Comparison of ENCODE assay signal across 14 cellular contexts in genomic region chr11:125465701-125466100, GRCh38. TPM values are rescaled to one million over a fixed set of nuclear protein-coding genes. Genes with fewer than 3 reads are reported as not detected.
A peak's percentile ranks its signal among the peaks of the same experiment; 100 is the strongest.
DNase-seq lines count a peak whose midpoint lies in the region; ATAC-seq and TF ChIP-seq lines count a peak whose summit lies in the region.
"Had no signal": no experiment of that assay in that cellular context is flagged by ENCODE, and none has a peak within 500 bp of the region (broad histone marks: within the 10 kb centered on the region; RNA-seq: fewer than 3 reads in every experiment).

No MANE protein-coding gene starts in this region.

- H3K27me3 Mint-ChIP-seq in neural progenitor cell (ENCODE audit: insufficient read depth, low read depth), result peaks cover 3% of the 10 kb centered on the region

- intact Hi-C loops in dorsolateral prefrontal cortex (cut with DNase I), result no loop called here

- no peak overlapping the region for H3K27ac Mint-ChIP-seq in neural progenitor cell
- H3K27ac Mint-ChIP-seq: CD14-positive monocyte; CD8-positive, alpha-beta T cell had no signal

- H4K20me1 ChIP-seq in neural progenitor cell (ENCODE audit: low read depth), result peaks cover 17% of the 10 kb centered on the region

- DNase-seq in dorsolateral prefrontal cortex (no peak), neural progenitor cell (ENCODE audit: low spot score) (no peak), NK-92 (lab: John Stamatoyannopoulos, UW; ENCODE audit: unreplicated experiment) (no peak), KG1 (lab: John Stamatoyannopoulos, UW) (no peak), NCI-H748 treated with DMSO at 0.1 percent for 48 hours (lab: John Stamatoyannopoulos, UW) (no peak)
- DNase-seq: CD8-positive, alpha-beta T cell; COR-L47; DMS53; GF-D8 had no signal

- peaks cover 4% of the 10 kb centered on the region for H3F3A ChIP-seq in neural progenitor cell (ENCODE audit: low read depth)

- H3K36me3 ChIP-seq in neural progenitor cell, result no peaks in the 10 kb centered on the region

- no peaks in the 10 kb centered on the region for H3K27me3 ChIP-seq in dorsolateral prefrontal cortex
- H3K27me3 ChIP-seq in neural progenitor cell, result no peaks in the 10 kb centered on the region

- no peak overlapping the region for H3K4me3 Mint-ChIP-seq in neural progenitor cell
- H3K4me3 Mint-ChIP-seq: CD14-positive monocyte; CD8-positive, alpha-beta T cell; IgD-negative memory B cell had no signal

- ATAC-seq in GM18907 (IDR thresholded peaks at IDR 0.05; ENCODE audit: unreplicated experiment), result no peak
- ATAC-seq: A549; CD8-positive, alpha-beta T cell had no signal

- peak overlapping the region; percentile 20 for H3K4me2 ChIP-seq in neural progenitor cell
- H3K4me2 ChIP-seq: A549 had no signal

- peaks cover 20% of the 10 kb centered on the region for H3K4me1 Mint-ChIP-seq in neural progenitor cell
- H3K4me1 Mint-ChIP-seq: CD14-positive monocyte, IgD-negative memory B cell had no signal

- no peak overlapping the region for H3K9ac ChIP-seq in neural progenitor cell

- H2AFZ ChIP-seq in neural progenitor cell (replicated peaks), result no peak overlapping the region

- H3K9me3 ChIP-seq in neural progenitor cell (ENCODE audit: low read depth), result no peaks in the 10 kb centered on the region
- H3K9me3 ChIP-seq: A549 had no signal

- peak overlapping the region; percentile 49 for H3K27ac ChIP-seq in angular gyrus (ENCODE audit: low read depth, low read length)
- H3K27ac ChIP-seq in dorsolateral prefrontal cortex, result peak overlapping the region in 58 of 59 donors; percentile 1 to 100 (median 84)
- H3K27ac ChIP-seq in neural progenitor cell, result peak overlapping the region; percentile 39
- H3K27ac ChIP-seq: A549 had no signal

- H3K79me2 ChIP-seq in neural progenitor cell (ENCODE audit: low read depth), result peaks cover 3% of the 10 kb centered on the region

- H3K4me3 ChIP-seq in dorsolateral prefrontal cortex (peak overlapping the region in 3 of 59 donors; percentile 1 to 26 (median 12)), neural progenitor cell (no peak overlapping the region)
- H3K4me3 ChIP-seq: A549 had no signal

- H3K9me3 Mint-ChIP-seq in neural progenitor cell, result no peaks in the 10 kb centered on the region
- H3K9me3 Mint-ChIP-seq: CD14-positive monocyte; CD8-positive, alpha-beta T cell; IgD-negative memory B cell had no signal

- H3K4me1 ChIP-seq in neural progenitor cell, result peaks cover 11% of the 10 kb centered on the region

- H3K36me3 Mint-ChIP-seq in neural progenitor cell, result peaks cover 13% of the 10 kb centered on the region
- H3K36me3 Mint-ChIP-seq: CD14-positive monocyte; CD8-positive, alpha-beta T cell; IgD-negative memory B cell had no signal

- TF ChIP-seq CTCF in dorsolateral prefrontal cortex (IDR thresholded peaks at IDR 0.05 in 54 of 56, conservative IDR thresholded peaks at IDR 0.05 in 2 of 56; ENCODE audit: low read depth in 1 of 56, partially characterized antibody in 56 of 56) (no peak), neural progenitor cell (IDR thresholded peaks at IDR 0.05) (no peak)

RNA-seq across cellular contexts. Expression of gene FEZ1, which starts 30.4 kb away (rescaled TPM):
- total RNA-seq in dorsolateral prefrontal cortex (100 to 1,000 TPM; 271 to 977 (median 455) TPM), neural progenitor cell (ENCODE audit: low replicate concordance) (187 and 197 TPM in 2 replicates)
